In genomic region chr16:51994597-51994996, GRCh38 we compare ENCODE assay signal across 11 cellular contexts.
A peak's percentile ranks its signal among the peaks of the same experiment; 100 is the strongest.
DNase-seq lines count a peak whose midpoint lies in the region; ATAC-seq, FAIRE-seq and TF ChIP-seq lines count a peak whose summit lies in the region.
"Had no signal": no experiment of that assay in that cellular context is flagged by ENCODE, and none has a peak within 500 bp of the region (broad histone marks: within the 10 kb centered on the region; RNA-seq: fewer than 3 reads in every experiment).

No MANE protein-coding gene starts in this region.

- DNase-seq in left ventricle myocardium superior (no peak), cardiac septum (ENCODE audit: low spot score) (no peak), NCI-H524 treated with DMSO at 0.1 percent for 48 hours (lab: John Stamatoyannopoulos, UW) (peak; percentile 3), foreskin keratinocyte (peak; percentile 99), urothelium cell line (ENCODE audit: low spot score) (peak; percentile 80), ascending aorta (ENCODE audit: low spot score in 2 of 2) (no peak), iPS-NIHi7 (ENCODE audit: extremely low spot score) (no peak)
- no peak for DNase-seq in effector CD8-positive, alpha-beta T cell (lab: John Stamatoyannopoulos, UW)
- DNase-seq: naive B cell had no signal

- H3K4me3 ChIP-seq in ascending aorta = no peak overlapping the region
- H3K4me3 ChIP-seq: vagina had no signal

- H3K27ac ChIP-seq in foreskin keratinocyte (no peak overlapping the region), ascending aorta (no peak overlapping the region)
- H3K27ac ChIP-seq: vagina had no signal

- no peaks in the 10 kb centered on the region for H3K9me3 ChIP-seq in ascending aorta
- H3K9me3 ChIP-seq: vagina had no signal

- TF ChIP-seq CTCF in foreskin keratinocyte (conservative IDR thresholded peaks at IDR 0.05) (no peak), ascending aorta (IDR thresholded peaks at IDR 0.05) (no peak)

- H3K4me1 ChIP-seq in foreskin keratinocyte (peaks cover 12% of the 10 kb centered on the region), ascending aorta (no peaks in the 10 kb centered on the region)
- H3K4me1 ChIP-seq: vagina had no signal

- intact Hi-C loops in left ventricle myocardium superior (cut with micrococcal nuclease) (no loop called here), cardiac septum (cut with DNase I) (no loop called here), ascending aorta (cut with DNase I) (no loop called here)

- ATAC-seq in left ventricle myocardium superior = peak; percentile 18
- ATAC-seq in foreskin keratinocyte = peak; percentile 90
- ATAC-seq: Right ventricle myocardium inferior had no signal

- H3K27me3 ChIP-seq in foreskin keratinocyte (peaks cover 2% of the 10 kb centered on the region), ascending aorta (no peaks in the 10 kb centered on the region)
- H3K27me3 ChIP-seq: vagina had no signal

- peak; percentile 75 for FAIRE-seq in urothelium cell line (lab: Jason Lieb, UNC)

- H3K36me3 ChIP-seq in ascending aorta = no peaks in the 10 kb centered on the region
- H3K36me3 ChIP-seq: vagina had no signal

Comparison
In these comparisons a context has a peak if more than half of its experiments do, and no peak if none do; other contexts are left out.
1. DNase-seq: peak in NCI-H524 treated with DMSO at 0.1 percent for 48 hours (single experiment), foreskin keratinocyte (2 of 2) and urothelium cell line (single experiment); none in left ventricle myocardium superior (single experiment), cardiac septum (single experiment), ascending aorta (0 of 2), iPS-NIHi7 (single experiment) and effector CD8-positive, alpha-beta T cell (single experiment).